ENCODE assay signal across 8 cellular contexts in genomic region chr19:37654525-37654832, GRCh38. TPM values are rescaled to one million over a fixed set of nuclear protein-coding genes. Genes with fewer than 3 reads are reported as not detected.
DNase-seq lines count a peak whose midpoint lies in the region; ATAC-seq, FAIRE-seq and TF ChIP-seq lines count a peak whose summit lies in the region.

No MANE protein-coding gene starts in this region.

- no peaks in the 10 kb centered on the region for H3K27me3 Mint-ChIP-seq in activated T-helper 2 cell treated with anti-CD3 and anti-CD28 coated beads, Interferon-gamma antibody, Interleukin-2, Interleukin-4, amounts not matched to agents 10 μg/mL and 5 μg/mL and 100 μg/mL, durations not matched to agents 14 hours and 24 hours and 36 hours (ENCODE audit: low read depth)

- FAIRE-seq in D721Med (lab: Jason Lieb, UNC), result no peak

- peaks cover 22% of the 10 kb centered on the region for H3K4me1 Mint-ChIP-seq in activated T-helper 2 cell treated with anti-CD3 and anti-CD28 coated beads, Interferon-gamma antibody, Interleukin-2, Interleukin-4, amounts not matched to agents 10 μg/mL and 5 μg/mL and 100 μg/mL, durations not matched to agents 14 hours and 24 hours and 36 hours (ENCODE audit: low read depth)

- TF ChIP-seq CTCF in Loucy (conservative IDR thresholded peaks at IDR 0.05; ENCODE audit: low read length) (no peak), D721Med (IDR thresholded peaks at IDR 0.05; ENCODE audit: insufficient read depth, missing control alignments) (no peak)

- H3K27me3 ChIP-seq in Loucy (ENCODE audit: insufficient read depth, low read length, poor library complexity, severe bottlenecking) (no peaks in the 10 kb centered on the region), skeletal muscle satellite cell (ENCODE audit: control insufficient read depth, insufficient read depth, low read length) (no peaks in the 10 kb centered on the region)

- H3K9me3 Mint-ChIP-seq in activated T-helper 2 cell treated with anti-CD3 and anti-CD28 coated beads, Interferon-gamma antibody, Interleukin-2, Interleukin-4, amounts not matched to agents 10 μg/mL and 5 μg/mL and 100 μg/mL, durations not matched to agents 14 hours and 24 hours and 36 hours, result peaks cover 34% of the 10 kb centered on the region

- H3K36me3 Mint-ChIP-seq in activated T-helper 2 cell treated with anti-CD3 and anti-CD28 coated beads, Interferon-gamma antibody, Interleukin-2, Interleukin-4, amounts not matched to agents 10 μg/mL and 5 μg/mL and 100 μg/mL, durations not matched to agents 14 hours and 24 hours and 36 hours (ENCODE audit: low read depth), result peaks cover 48% of the 10 kb centered on the region

- H3K4me1 ChIP-seq in Loucy (ENCODE audit: insufficient read depth, low read length, poor library complexity, severe bottlenecking) (peaks cover 41% of the 10 kb centered on the region), skeletal muscle satellite cell (ENCODE audit: control insufficient read depth, insufficient read depth, low read length) (peaks cover 15% of the 10 kb centered on the region)

- H2AFZ ChIP-seq in Loucy (ENCODE audit: low read length), result peak overlapping the region; percentile 97

- H3K27ac Mint-ChIP-seq in activated T-helper 2 cell treated with anti-CD3 and anti-CD28 coated beads, Interferon-gamma antibody, Interleukin-2, Interleukin-4, amounts not matched to agents 10 μg/mL and 5 μg/mL and 100 μg/mL, durations not matched to agents 14 hours and 24 hours and 36 hours, result peak overlapping the region; percentile 93

- H3K4me3 Mint-ChIP-seq in activated T-helper 2 cell treated with anti-CD3 and anti-CD28 coated beads, Interferon-gamma antibody, Interleukin-2, Interleukin-4, amounts not matched to agents 10 μg/mL and 5 μg/mL and 100 μg/mL, durations not matched to agents 14 hours and 24 hours and 36 hours (ENCODE audit: low read depth), result peak overlapping the region; percentile 83

- H3K9me2 ChIP-seq in Loucy (replicated peaks; ENCODE audit: low read depth, low read length), result no peaks in the 10 kb centered on the region

- H3K79me2 ChIP-seq in Loucy (ENCODE audit: insufficient read depth, low read length), result peaks cover 51% of the 10 kb centered on the region

- H3K4me2 ChIP-seq in Loucy (ENCODE audit: low read depth, low read length, poor library complexity, severe bottlenecking) (peak overlapping the region; percentile 96), skeletal muscle satellite cell (ENCODE audit: low read length) (peak overlapping the region; percentile 99)

- no peaks in the 10 kb centered on the region for H3F3A ChIP-seq in Loucy (ENCODE audit: low read depth)

- H3K9ac ChIP-seq in Loucy (ENCODE audit: low read depth, low read length, poor library complexity, severe bottlenecking) (peak overlapping the region; percentile 92), skeletal muscle satellite cell (ENCODE audit: low read depth, low read length) (peak overlapping the region; percentile 88)

- no peak for ATAC-seq in HG02970 (IDR thresholded peaks at IDR 0.05; ENCODE audit: low FRiP score, unreplicated experiment)

- intact Hi-C loops in activated T-helper 2 cell treated with anti-CD3 and anti-CD28 coated beads, Interferon-gamma antibody, Interleukin-2, Interleukin-4, amounts not matched to agents 10 μg/mL and 5 μg/mL and 100 μg/mL, durations not matched to agents 14 hours and 24 hours and 36 hours (cut with micrococcal nuclease), result loop anchor here (2.0 kb wide), 3 partner anchors 124 to 436 kb away; partner anchors contain the start of genes ZNF383, ZNF570 and ZNF573

- H3K36me3 ChIP-seq in Loucy (ENCODE audit: insufficient read depth, low read length) (no peaks in the 10 kb centered on the region), skeletal muscle satellite cell (ENCODE audit: insufficient read depth, low read length) (peaks cover 7% of the 10 kb centered on the region)

- H3K4me3 ChIP-seq in Loucy (ENCODE audit: low read length, poor library complexity, severe bottlenecking), result peak overlapping the region; percentile 92
- peak overlapping the region; percentile 69 for H3K4me3 ChIP-seq in iPS-11a (ENCODE audit: low read depth, low read length)
- peak overlapping the region; percentile 88 for H3K4me3 ChIP-seq in skeletal muscle satellite cell (ENCODE audit: low read length)

- peaks cover 19% of the 10 kb centered on the region for H4K20me1 ChIP-seq in Loucy (ENCODE audit: insufficient read depth, low read length, poor library complexity, severe bottlenecking)

- DNase-seq in DMS79 treated with DMSO at 0.1 percent for 48 hours (lab: John Stamatoyannopoulos, UW) (peak; percentile 37), DMS79 (lab: John Stamatoyannopoulos, UW) (no peak), D721Med (ENCODE audit: insufficient read length, low spot score) (no peak)
- no peak for DNase-seq in activated T-helper 2 cell treated with anti-CD3 and anti-CD28 coated beads, Interferon-gamma antibody, Interleukin-2, Interleukin-4, amounts not matched to agents 10 μg/mL and 5 μg/mL and 100 μg/mL, durations not matched to agents 14 hours and 24 hours and 36 hours (ENCODE audit: low spot score)

- no peaks in the 10 kb centered on the region for H3K9me3 ChIP-seq in Loucy (ENCODE audit: insufficient read depth, low read depth, low read length)
- H3K9me3 ChIP-seq in skeletal muscle satellite cell (replicated peaks; ENCODE audit: low read length), result peaks cover 5% of the 10 kb centered on the region

RNA-seq across cellular contexts. Expression of gene ZFP30, which starts 0.8 kb away (rescaled TPM):
- total RNA-seq in activated T-helper 2 cell treated with anti-CD3 and anti-CD28 coated beads, Interferon-gamma antibody, Interleukin-2, Interleukin-4, amounts not matched to agents 10 μg/mL and 5 μg/mL and 100 μg/mL, durations not matched to agents 14 hours and 24 hours and 36 hours, result 10.4 and 12.2 TPM in 2 replicates
- total RNA-seq in skeletal muscle satellite cell (2012; rRNA removed), result 9.2 and 17.2 TPM in 2 replicates

RNA-seq across cellular contexts. Expression of gene ZNF540, which starts 59.8 kb away (rescaled TPM):
- total RNA-seq in activated T-helper 2 cell treated with anti-CD3 and anti-CD28 coated beads, Interferon-gamma antibody, Interleukin-2, Interleukin-4, amounts not matched to agents 10 μg/mL and 5 μg/mL and 100 μg/mL, durations not matched to agents 14 hours and 24 hours and 36 hours, result 0.41 and 0.46 TPM in 2 replicates
- total RNA-seq in skeletal muscle satellite cell (2012; rRNA removed), result 0.22 and 0.25 TPM in 2 replicates

RNA-seq across cellular contexts. Expression of gene ZNF571, which starts 59.9 kb away (rescaled TPM):
- 0.50 and 0.67 TPM in 2 replicates for total RNA-seq in activated T-helper 2 cell treated with anti-CD3 and anti-CD28 coated beads, Interferon-gamma antibody, Interleukin-2, Interleukin-4, amounts not matched to agents 10 μg/mL and 5 μg/mL and 100 μg/mL, durations not matched to agents 14 hours and 24 hours and 36 hours
- 1.1 and 1.3 TPM in 2 replicates for total RNA-seq in skeletal muscle satellite cell (2012; rRNA removed)
